Comparison of ENCODE assay signal across 1 cellular context in the genomic region with DNA sequence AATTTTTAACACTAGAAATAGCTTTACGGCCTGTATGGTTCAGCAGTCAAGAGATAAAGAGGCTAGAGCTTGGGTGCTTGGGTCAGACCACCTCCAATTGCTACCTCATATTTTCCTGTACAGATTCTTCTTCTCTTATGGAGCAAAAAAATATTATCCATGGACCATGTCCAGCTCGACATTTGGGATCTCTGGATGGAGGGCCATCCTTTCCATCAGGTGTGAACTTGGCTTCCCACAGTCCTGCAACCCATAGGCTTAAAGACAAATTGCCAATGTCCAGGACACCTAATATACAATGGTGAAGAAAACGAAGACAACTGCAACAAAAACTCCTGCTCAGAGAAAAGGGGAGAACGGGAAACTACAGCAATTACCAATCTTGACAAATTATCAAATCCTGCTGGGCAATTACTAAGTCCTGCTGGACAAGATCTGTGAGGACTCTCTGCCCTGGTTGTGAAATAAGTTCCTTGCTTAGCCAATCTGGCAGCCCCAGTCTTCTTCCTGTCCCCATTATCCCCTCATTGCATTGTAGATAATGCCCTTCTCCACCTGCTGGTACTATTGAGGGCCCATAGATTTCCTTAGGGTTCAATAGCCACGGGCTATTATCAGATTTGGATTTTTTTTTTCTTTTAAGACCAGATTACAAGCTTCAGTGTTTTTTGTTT.
TF ChIP-seq lines count a peak whose summit lies in the region.

No MANE protein-coding gene starts in this region.

TF ChIP-seq in HepG2, 621 proteins besides CTCF, POLR2A, EP300 and RAD21:
- TF ChIP-seq, protein P1, sequence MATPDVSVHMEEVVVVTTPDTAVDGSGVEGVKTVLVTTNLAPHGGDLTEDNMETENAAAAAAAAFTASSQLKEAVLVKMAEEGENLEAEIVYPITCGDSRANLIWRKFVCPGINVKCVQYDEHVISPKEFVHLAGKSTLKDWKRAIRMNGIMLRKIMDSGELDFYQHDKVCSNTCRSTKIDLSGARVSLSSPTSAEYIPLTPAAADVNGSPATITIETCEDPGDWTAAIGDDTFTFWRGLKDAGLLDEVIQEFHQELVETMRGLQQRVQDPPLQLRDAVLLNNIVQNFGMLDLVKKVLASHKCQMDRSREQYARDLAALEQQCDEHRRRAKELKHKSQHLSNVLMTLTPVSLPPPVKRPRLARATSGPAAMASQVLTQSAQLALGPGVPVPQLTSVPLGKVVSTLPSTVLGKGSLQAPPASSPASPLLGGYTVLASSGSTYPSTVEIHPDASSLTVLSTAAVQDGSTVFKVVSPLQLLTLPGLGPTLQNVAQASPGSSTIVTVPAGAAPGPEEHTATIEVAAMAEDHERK (CRISPR knock-in tag; IDR thresholded peaks at IDR 0.05; ENCODE audit: low read depth), result no peak
- TF ChIP-seq CEBPB (IDR thresholded peaks at IDR 0.05; ENCODE audit: borderline replicate concordance, low read depth, low read length) (peak; percentile 40; the same call in 1 of the 2 replicates), SMARCE1 (IDR thresholded peaks at IDR 0.05; ENCODE audit: borderline replicate concordance) (no peak), SRY (CRISPR knock-in tag; IDR thresholded peaks at IDR 0.05) (no peak), FOSL2 (CRISPR knock-in tag; IDR thresholded peaks at IDR 0.05) (no peak), SP2 (CRISPR knock-in tag; IDR thresholded peaks at IDR 0.05) (no peak), RXRA (CRISPR knock-in tag; IDR thresholded peaks at IDR 0.05) (no peak), ZNF878 (CRISPR knock-in tag; IDR thresholded peaks at IDR 0.05) (no peak)
